Comparison of ENCODE assay signal across 20 cellular contexts in genomic region chr13:45875951-45876350, GRCh38. TPM values are rescaled to one million over a fixed set of nuclear protein-coding genes. Genes with fewer than 3 reads are reported as not detected.
A peak's percentile ranks its signal among the peaks of the same experiment; 100 is the strongest.
DNase-seq lines count a peak whose midpoint lies in the region; ATAC-seq, FAIRE-seq and TF ChIP-seq lines count a peak whose summit lies in the region.
"Had no signal": no experiment of that assay in that cellular context is flagged by ENCODE, and none has a peak within 500 bp of the region (broad histone marks: within the 10 kb centered on the region; RNA-seq: fewer than 3 reads in every experiment).

No MANE protein-coding gene starts in this region.

- H4K20me1 ChIP-seq in HCT116 (ENCODE audit: insufficient read depth) (no peaks in the 10 kb centered on the region), PC-3 (ENCODE audit: low read length) (no peaks in the 10 kb centered on the region), H1 (replicated peaks in 1 of 2; ENCODE audit: control insufficient read depth in 1 of 2, insufficient read depth in 2 of 2, low read length in 2 of 2) (no peaks in the 10 kb centered on the region), keratinocyte (ENCODE audit: control insufficient read depth, extremely low read depth, insufficient read depth, low read length) (no peaks in the 10 kb centered on the region), MM.1S (ENCODE audit: insufficient read depth, low read length) (no peaks in the 10 kb centered on the region)

- BruUV-seq in HCT116 (replicated peaks; lab: Mats Ljungman, UMichigan) (no TSS peak), PC-3 (replicated peaks; lab: Mats Ljungman, UMichigan) (no TSS peak)

- H3K4me1 ChIP-seq in HCT116 (ENCODE audit: control insufficient read depth in 1 of 2, insufficient read depth in 2 of 2, low read length in 2 of 2) (peaks cover 18 to 49% of the 10 kb centered on the region in 2 experiments), PC-3 (ENCODE audit: insufficient read depth, low read length) (peaks cover 12% of the 10 kb centered on the region), H1 (replicated peaks in 1 of 4; ENCODE audit: control insufficient read depth in 3 of 4, insufficient read depth in 4 of 4, low read length in 3 of 4) (peaks cover 0 to 5% (median 2%) of the 10 kb centered on the region in 4 experiments; a peak in 2 of 7 replicates), keratinocyte (ENCODE audit: control insufficient read depth, extremely low read depth, insufficient read depth, low read length) (peaks cover 42% of the 10 kb centered on the region), upper lobe of right lung (no peaks in the 10 kb centered on the region), MM.1S (ENCODE audit: low read length) (no peaks in the 10 kb centered on the region)

- no peak overlapping the region for H3K56ac ChIP-seq in H1 (replicated peaks; ENCODE audit: insufficient read length, low read depth, low read length)

- no peak overlapping the region for H3K4me3 Mint-ChIP-seq in mesothelial cell of epicardium
- H3K4me3 Mint-ChIP-seq: CD8-positive, alpha-beta memory T cell had no signal

- WGBS in H1 (ENCODE audit: extremely low coverage in 1 of 2, insufficient coverage in 1 of 2, insufficient read length in 1 of 2, insufficient replicate concordance in 2 of 2, low coverage in 1 of 2, low lambda C conversion rate in 2 of 2, missing lambda C conversion rate in 1 of 2), 2 experiments = 95% methylated on average over 9 of the region's 9 CpGs; no CpG with 5 or more reads in 1 of the 2 experiments

- H3K36me3 ChIP-seq in HCT116 (ENCODE audit: control insufficient read depth in 1 of 2, insufficient read depth in 2 of 2, low read length in 2 of 2) (no peaks in the 10 kb centered on the region), PC-3 (ENCODE audit: low read depth, low read length) (no peaks in the 10 kb centered on the region), H1 (ENCODE audit: control insufficient read depth in 2 of 4, insufficient read depth in 4 of 4, low read length in 3 of 4) (no peaks in the 10 kb centered on the region; a peak in 1 of 8 replicates), keratinocyte (ENCODE audit: control insufficient read depth in 2 of 2, extremely low read depth in 1 of 2, insufficient read depth in 2 of 2, low read length in 2 of 2) (no peaks in the 10 kb centered on the region), upper lobe of right lung (no peaks in the 10 kb centered on the region), MM.1S (replicated peaks; ENCODE audit: insufficient read depth, low read length) (no peaks in the 10 kb centered on the region)
- H3K36me3 ChIP-seq: HAP-1 had no signal

- TF ChIP-seq RAD21 in HCT116 (IDR thresholded peaks at IDR 0.05; ENCODE audit: low read depth) (no peak), H1 (IDR thresholded peaks at IDR 0.05 in 1 of 2, conservative IDR thresholded peaks at IDR 0.05 in 1 of 2; ENCODE audit: low read depth in 2 of 2, low read length in 2 of 2) (no peak)

- no peaks in the 10 kb centered on the region for H3F3A ChIP-seq in PC-3 (ENCODE audit: low read length, unreplicated experiment)
- H3F3A ChIP-seq in MM.1S (ENCODE audit: insufficient read depth, low read length) = no peaks in the 10 kb centered on the region

- no peak overlapping the region for H3K4ac ChIP-seq in H1 (replicated peaks; ENCODE audit: insufficient read length, low read depth, low read length)

- no peak overlapping the region for H4K91ac ChIP-seq in H1 (replicated peaks; ENCODE audit: insufficient read length, low read length)

- peak overlapping the region; percentile 27 for H3K4me2 ChIP-seq in HCT116 (ENCODE audit: low read length)
- H3K4me2 ChIP-seq in PC-3 (ENCODE audit: low read length) = no peak overlapping the region
- H3K4me2 ChIP-seq in H1 (ENCODE audit: insufficient read depth in 1 of 2, low read depth in 2 of 2, low read length in 2 of 2) = no peak overlapping the region
- H3K4me2 ChIP-seq in keratinocyte (ENCODE audit: control insufficient read depth, extremely low read depth, insufficient read depth, low read depth, low read length) = no peak overlapping the region
- no peak overlapping the region for H3K4me2 ChIP-seq in MM.1S (ENCODE audit: low read depth, low read length)

- H3K36me3 Mint-ChIP-seq in mesothelial cell of epicardium = no peaks in the 10 kb centered on the region

- TF ChIP-seq POLR2A in HCT116 (IDR thresholded peaks at IDR 0.05; ENCODE audit: borderline replicate concordance, extremely low read depth, insufficient read depth, insufficient read length) (no peak), H1 (IDR thresholded peaks at IDR 0.05; ENCODE audit: control extremely low read depth in 1 of 2, low read depth in 2 of 2, low read length in 2 of 2) (no peak)

- no peak overlapping the region for H3K9ac ChIP-seq in HCT116 (ENCODE audit: low read length)
- no peak overlapping the region for H3K9ac ChIP-seq in PC-3 (ENCODE audit: low read length)
- H3K9ac ChIP-seq in H1 (replicated peaks in 1 of 4; ENCODE audit: extremely low read depth in 1 of 4, low read depth in 3 of 4, low read length in 3 of 4) = no peak overlapping the region
- no peak overlapping the region for H3K9ac ChIP-seq in keratinocyte (ENCODE audit: control insufficient read depth, extremely low read depth, insufficient read depth, low read length)
- no peak overlapping the region for H3K9ac ChIP-seq in MM.1S (ENCODE audit: low read length)

- intact Hi-C loops in HCT116 (cut with micrococcal nuclease) (no loop called here), PC-3 (cut with micrococcal nuclease) (no loop called here), upper lobe of right lung (cut with DNase I) (no loop called here)

- H3K9me2 ChIP-seq in HCT116 (ENCODE audit: insufficient read depth) = no peaks in the 10 kb centered on the region
- H3K9me2 ChIP-seq in PC-3 (replicated peaks; ENCODE audit: low read length) = no peaks in the 10 kb centered on the region
- no peaks in the 10 kb centered on the region for H3K9me2 ChIP-seq in MM.1S (replicated peaks; ENCODE audit: insufficient read depth, low read length)

- no peak overlapping the region for H2BK12ac ChIP-seq in H1 (ENCODE audit: low read depth, low read length)

- no peak overlapping the region for H3K18ac ChIP-seq in H1 (ENCODE audit: extremely low read depth, low read length)

- CTCF ChIA-PET in HCT116 (lab: Charles Lee) (no interaction called here), PC-3 (lab: Charles Lee) (no interaction called here), H1 (lab: Charles Lee; ENCODE audit: partially characterized antibody) (no interaction called here)

- peaks cover 5% of the 10 kb centered on the region for H3K27me3 Mint-ChIP-seq in mesothelial cell of epicardium (ENCODE audit: low read depth)

- H3K4me3 ChIP-seq in HCT116 (replicated peaks in 1 of 2; ENCODE audit: low read depth in 1 of 2, low read length in 2 of 2) (no peak overlapping the region), PC-3 (ENCODE audit: low read length) (no peak overlapping the region), H1 (ENCODE audit: extremely low read depth in 1 of 4, insufficient read depth in 2 of 4, low read depth in 3 of 4, low read length in 4 of 4) (no peak overlapping the region), keratinocyte (ENCODE audit: control insufficient read depth in 2 of 3, extremely low read depth in 1 of 3, insufficient read depth in 2 of 3, low read depth in 1 of 3, low read length in 3 of 3) (no peak overlapping the region), upper lobe of right lung (no peak overlapping the region), MM.1S (ENCODE audit: low read length) (no peak overlapping the region)
- H3K4me3 ChIP-seq: HAP-1 had no signal

- no peaks in the 10 kb centered on the region for H3K79me2 ChIP-seq in HCT116 (ENCODE audit: insufficient read depth, low read length)
- no peaks in the 10 kb centered on the region for H3K79me2 ChIP-seq in PC-3 (ENCODE audit: low read length)
- H3K79me2 ChIP-seq in H1 (ENCODE audit: control insufficient read depth in 1 of 2, insufficient read depth in 2 of 2, low read length in 2 of 2) = no peaks in the 10 kb centered on the region
- no peaks in the 10 kb centered on the region for H3K79me2 ChIP-seq in keratinocyte (ENCODE audit: control insufficient read depth, insufficient read depth, low read length)
- no peaks in the 10 kb centered on the region for H3K79me2 ChIP-seq in MM.1S (ENCODE audit: low read length)

- no peak overlapping the region for H4K8ac ChIP-seq in H1 (ENCODE audit: extremely low read depth, insufficient read depth, low read length)

- TF ChIP-seq CTCF in HCT116 (IDR thresholded peaks at IDR 0.05 in 2 of 3, conservative IDR thresholded peaks at IDR 0.05 in 1 of 3; ENCODE audit: borderline replicate concordance in 1 of 3, insufficient read depth in 1 of 3, low read depth in 2 of 3, low read length in 2 of 3) (no peak), PC-3 (conservative IDR thresholded peaks at IDR 0.05; ENCODE audit: low read depth, low read length) (no peak), H1 (IDR thresholded peaks at IDR 0.05; ENCODE audit: control extremely low read depth in 1 of 3, insufficient read depth in 1 of 3, low read depth in 1 of 3, low read length in 3 of 3) (no peak), keratinocyte (optimal IDR thresholded peaks at IDR 0.05 in 1 of 3, IDR thresholded peaks at IDR 0.05 in 1 of 3, conservative IDR thresholded peaks at IDR 0.05 in 1 of 3; ENCODE audit: extremely low read depth in 1 of 3, insufficient read depth in 2 of 3, low read length in 3 of 3) (no peak), upper lobe of right lung (IDR thresholded peaks at IDR 0.05) (no peak), MM.1S (IDR thresholded peaks at IDR 0.05; ENCODE audit: low read length) (no peak), mesothelial cell of epicardium (IDR thresholded peaks at IDR 0.05; ENCODE audit: unreplicated experiment) (no peak)

- no peak overlapping the region for H2AK5ac ChIP-seq in H1 (ENCODE audit: low read depth, low read length)

- TF ChIP-seq EP300 in H1 (IDR thresholded peaks at IDR 0.05; ENCODE audit: borderline replicate concordance in 1 of 2, low read depth in 2 of 2, low read length in 2 of 2) = no peak

- no peak overlapping the region for H2BK15ac ChIP-seq in H1 (ENCODE audit: low read length)

- peak; percentile 74 for DNase-seq in HCT116 (ENCODE audit: low read depth, low spot score)
- DNase-seq in PC-3 = peak; percentile 63
- no peak for DNase-seq in H1 (ENCODE audit: low read depth in 1 of 2, low spot score in 2 of 2)
- peak; percentile 76 for DNase-seq in keratinocyte (ENCODE audit: low read depth, low spot score)
- no peak for DNase-seq in upper lobe of right lung
- DNase-seq in NCI-H69 (lab: John Stamatoyannopoulos, UW) = no peak
- DNase-seq in MM.1S = no peak
- DNase-seq in mesothelial cell of epicardium (ENCODE audit: low spot score in 2 of 2, unreplicated experiment in 2 of 2) = no peak
- DNase-seq: ACHN; C1 segment of cervical spinal cord; CD8-positive, alpha-beta memory T cell; DMS79 treated with DMSO at 0.1 percent for 48 hours; NCI-H187; NCI-H2227 treated with DMSO at 0.1 percent for 48 hours; NCI-H510A treated with DMSO at 0.1 percent for 48 hours; NCI-H82; RPMI8226 had no signal

- no peak for FAIRE-seq in H1 (lab: Jason Lieb, UNC)
- FAIRE-seq in keratinocyte (lab: Jason Lieb, UNC) = peak; percentile 85
- FAIRE-seq: D721Med had no signal

- H3K9me3 ChIP-seq in HCT116 (ENCODE audit: control insufficient read depth in 1 of 2, insufficient read depth in 1 of 2, low read depth in 1 of 2, low read length in 2 of 2) = no peaks in the 10 kb centered on the region
- H3K9me3 ChIP-seq in PC-3 (ENCODE audit: low read length) = no peaks in the 10 kb centered on the region
- H3K9me3 ChIP-seq in H1 (ENCODE audit: insufficient read depth in 2 of 2, low read depth in 1 of 2, low read length in 1 of 2) = no peaks in the 10 kb centered on the region; a peak in 1 of 4 replicates
- H3K9me3 ChIP-seq in keratinocyte (ENCODE audit: control insufficient read depth, low read depth, low read length) = no peaks in the 10 kb centered on the region
- no peaks in the 10 kb centered on the region for H3K9me3 ChIP-seq in upper lobe of right lung
- H3K9me3 ChIP-seq in MM.1S (replicated peaks; ENCODE audit: insufficient read depth, low read length) = no peaks in the 10 kb centered on the region
- H3K9me3 ChIP-seq: HAP-1 had no signal

- dilution Hi-C loops in keratinocyte (cut with MboI; ENCODE audit: extremely low pct_ligation_motif_present, low sequenced_read_pairs) = no loop called here

- H3K23ac ChIP-seq in H1 (ENCODE audit: insufficient read length) = no peak overlapping the region

- no peaks in the 10 kb centered on the region for H3K9me3 Mint-ChIP-seq in mesothelial cell of epicardium
- H3K9me3 Mint-ChIP-seq: CD8-positive, alpha-beta memory T cell had no signal

- no peak overlapping the region for H3K27ac Mint-ChIP-seq in mesothelial cell of epicardium
- H3K27ac Mint-ChIP-seq: CD8-positive, alpha-beta memory T cell had no signal

- H3K79me1 ChIP-seq in H1 (ENCODE audit: low read depth, low read length) = no peaks in the 10 kb centered on the region

- H2AFZ ChIP-seq in HCT116 (ENCODE audit: low read depth, low read length, poor library complexity, severe bottlenecking) (no peak overlapping the region), PC-3 (ENCODE audit: low read length) (no peak overlapping the region), H1 (ENCODE audit: low read length) (no peak overlapping the region), keratinocyte (ENCODE audit: control insufficient read depth, low read length) (no peak overlapping the region), MM.1S (ENCODE audit: low read length) (no peak overlapping the region)

- POLR2A ChIA-PET in HCT116 (lab: Charles Lee) = no interaction called here
- POLR2A ChIA-PET in PC-3 (lab: Charles Lee; ENCODE audit: unreplicated experiment) = no interaction called here
- POLR2A ChIA-PET in H1 (lab: Charles Lee; ENCODE audit: partially characterized antibody) = no interaction called here

- no peak overlapping the region for H4K5ac ChIP-seq in H1 (ENCODE audit: insufficient read length, low read depth, low read length)

- no peak overlapping the region for H3K14ac ChIP-seq in H1 (ENCODE audit: insufficient read length)

- H3K9me1 ChIP-seq in keratinocyte (ENCODE audit: control insufficient read depth, extremely low read depth, insufficient read depth, low read length) = no peaks in the 10 kb centered on the region

- ATAC-seq in HCT116 (peak; percentile 61), PC-3 (no peak), upper lobe of right lung (no peak)

- H3K27ac ChIP-seq in HCT116 (ENCODE audit: low read depth, low read length) (no peak overlapping the region), PC-3 (ENCODE audit: low read length) (no peak overlapping the region), H1 (ENCODE audit: low read depth, low read length) (no peak overlapping the region), keratinocyte (ENCODE audit: control insufficient read depth, insufficient read depth, low read length) (peak overlapping the region; percentile 11), upper lobe of right lung (no peak overlapping the region), MM.1S (ENCODE audit: low read length) (no peak overlapping the region)

- no peak overlapping the region for H2BK5ac ChIP-seq in H1 (ENCODE audit: low read depth, low read length)

- H2BK120ac ChIP-seq in H1 (replicated peaks; ENCODE audit: low read depth, low read length) = no peak overlapping the region

- H3K4me1 Mint-ChIP-seq in mesothelial cell of epicardium = no peaks in the 10 kb centered on the region
- H3K4me1 Mint-ChIP-seq: CD8-positive, alpha-beta memory T cell had no signal

- H3K27me3 ChIP-seq in HCT116 (ENCODE audit: insufficient read depth, low read length) = no peaks in the 10 kb centered on the region
- no peaks in the 10 kb centered on the region for H3K27me3 ChIP-seq in PC-3 (ENCODE audit: low read length)
- H3K27me3 ChIP-seq in H1 (replicated peaks in 1 of 4; ENCODE audit: control insufficient read depth in 3 of 4, extremely low read depth in 1 of 4, insufficient read depth in 3 of 4, low read length in 3 of 4) = peaks cover 2 to 18% (median 9%) of the 10 kb centered on the region in 4 experiments; a peak in 4 of 7 replicates
- H3K27me3 ChIP-seq in keratinocyte (ENCODE audit: control insufficient read depth, extremely low read depth, insufficient read depth, low read length) = no peaks in the 10 kb centered on the region
- peaks cover 14% of the 10 kb centered on the region for H3K27me3 ChIP-seq in upper lobe of right lung
- no peaks in the 10 kb centered on the region for H3K27me3 ChIP-seq in MM.1S (replicated peaks; ENCODE audit: insufficient read depth, low read length)

- H3K23me2 ChIP-seq in H1 (ENCODE audit: low read depth, low read length) = no peaks in the 10 kb centered on the region

- no peak overlapping the region for H2BK20ac ChIP-seq in H1 (ENCODE audit: low read length)

- RAD21 ChIA-PET in HCT116 (lab: Charles Lee; ENCODE audit: low non-redundant PET in 1 of 2, low total read pairs in 2 of 2, uncharacterized antibody in 2 of 2, unreplicated experiment in 2 of 2) = no interaction called here

RNA-seq across cellular contexts. Expression of gene SIAH3, which starts 24.4 kb away (rescaled TPM):
- total RNA-seq in HCT116 (2021; ENCODE audit: unreplicated experiment) (not detected), PC-3 (2014; rRNA removed) (not detected in 2 replicates), upper lobe of right lung (not detected), mesothelial cell of epicardium (0.42 to 0.57 TPM (median 0.51 TPM) in 3 replicates)
- not detected in 2 replicates for polyA plus RNA-seq in HCT116 (2012)
- 0.08 and 0.15 TPM in 2 replicates for total RNA-seq in H1 (2021; fragmentation: NEBNext Ultra II Directional; extraction: Animal tissue kit (Norgen Biotek cat#: 25700))
- polyA plus RNA-seq in H1 (2011; rRNA removed) (0.11 and 0.17 TPM in 2 replicates), keratinocyte (0.12 to 0.19 TPM (median 0.17 TPM) in 3 replicates)
- polyA plus RNA-seq in H1 (2011; cell fraction: cytosol; rRNA removed) = 0.09 TPM
- polyA plus RNA-seq in H1 (2011; cell fraction: nucleus; rRNA removed) = 0.10 TPM
- polyA plus RNA-seq in H1 (2012, experiment 1 of 2) = 0.07 to 0.17 TPM (median 0.09 TPM) in 4 replicates
- 0.04 TPM for polyA plus RNA-seq in H1 (2012, experiment 2 of 2)
- polyA plus RNA-seq in H1 (2013, experiment 1 of 2) = 0.12 TPM
- 0.11 TPM for polyA plus RNA-seq in H1 (2013, experiment 2 of 2)
- polyA minus RNA-seq in H1 (2011; rRNA and poly(A)+ RNA removed) = 0.22 TPM in 2 replicates
- 0.22 TPM for polyA minus RNA-seq in H1 (2011; cell fraction: cytosol; rRNA and poly(A)+ RNA removed)
- polyA minus RNA-seq in H1 (2011; cell fraction: nucleus; rRNA and poly(A)+ RNA removed) = 0.20 TPM
- not detected for polyA plus RNA-seq in keratinocyte (2011; ENCODE audit: low read depth)
- 0.09 and 0.13 TPM in 2 replicates for polyA plus RNA-seq in keratinocyte (2011; cell fraction: cytosol; rRNA removed)
- polyA plus RNA-seq in keratinocyte (2011; cell fraction: nucleus; rRNA removed) = 0.24 and 0.44 TPM in 2 replicates
- 0.07 and 0.11 TPM in 2 replicates for polyA plus RNA-seq in keratinocyte (2012; ENCODE audit: low replicate concordance)
- 0.26 to 0.43 TPM (median 0.35 TPM) in 3 replicates for polyA minus RNA-seq in keratinocyte
- polyA minus RNA-seq in keratinocyte (2011; cell fraction: cytosol; rRNA and poly(A)+ RNA removed) = not detected
- 0.11 and 0.39 TPM in 2 replicates for polyA minus RNA-seq in keratinocyte (2011; cell fraction: nucleus; rRNA and poly(A)+ RNA removed)
- total RNA-seq: LHCN-M2 had no signal
- polyA plus RNA-seq: CD8-positive, alpha-beta memory T cell had no signal

Comparison
In these comparisons a context has a peak if more than half of its experiments do, and no peak if none do; other contexts are left out.
1. DNase-seq: peak in HCT116 (single experiment), PC-3 (single experiment) and keratinocyte (single experiment); none in H1 (0 of 2), upper lobe of right lung (single experiment), NCI-H69 (single experiment), MM.1S (single experiment) and mesothelial cell of epicardium (0 of 2).
2. Of the 16 proteins assayed by ChIP-seq in both H1 and HCT116: peak only in H1: none; only in HCT116: FOSL1, JUND, MAX, SP1 and SRF; in both: none; in neither: 11.